Comparison of ENCODE assay signal across 14 cellular contexts in the genomic region with DNA sequence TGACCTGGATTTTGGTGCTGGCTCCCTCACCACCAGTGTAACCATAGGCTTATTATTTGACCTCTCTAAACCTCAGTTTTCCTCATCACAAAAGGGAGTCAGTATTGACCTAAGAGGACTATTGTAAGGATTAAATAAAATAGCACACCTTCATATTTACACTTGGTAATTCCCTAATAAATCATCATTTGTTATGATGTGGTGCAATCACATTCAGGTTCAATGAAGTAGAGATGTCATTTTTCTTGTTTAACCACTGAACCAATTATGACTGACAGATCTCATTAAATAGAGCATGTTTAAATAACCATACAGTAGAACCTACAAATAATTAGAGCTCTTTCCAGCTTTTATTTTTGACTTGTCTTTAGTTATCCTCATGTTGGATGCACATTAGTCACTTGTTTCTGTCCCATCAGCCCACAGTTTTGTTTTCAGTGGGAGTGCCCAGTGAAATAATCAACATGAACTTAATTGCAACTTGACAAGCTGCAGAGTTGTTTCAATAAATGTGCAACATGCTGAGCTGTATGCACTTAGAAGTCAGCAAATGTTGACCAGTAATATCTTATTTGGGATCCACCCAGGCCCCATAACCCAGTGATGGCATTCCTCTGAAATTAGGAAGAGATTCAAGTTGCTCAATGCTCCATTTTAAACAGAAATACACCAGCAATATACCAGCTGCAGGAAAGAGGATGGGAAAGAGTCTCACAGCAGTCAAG.
"Had no signal": no experiment of that assay in that cellular context is flagged by ENCODE, and none has a peak within 500 bp of the region (broad histone marks: within the 10 kb centered on the region; RNA-seq: fewer than 3 reads in every experiment).

No MANE protein-coding gene starts in this region.

- H3K4me3 Mint-ChIP-seq: activated CD4-positive, alpha-beta memory T cell treated with anti-CD3 and anti-CD28 coated beads, Interleukin-2, amount 10 ng/mL, durations not matched to agents 7 days and 5 days; activated naive CD8-positive, alpha-beta T cell treated with anti-CD3 and anti-CD28 coated beads, Interleukin-2, amount 10 ng/mL, durations not matched to agents 7 days and 5 days; activated T-cell treated with anti-CD3 and anti-CD28 coated beads, Interleukin-2, amount 50 U/mL, for 72 hours; naive thymus-derived CD4-positive, alpha-beta T cell had no signal

- H3K27ac Mint-ChIP-seq: activated CD4-positive, alpha-beta memory T cell treated with anti-CD3 and anti-CD28 coated beads, Interleukin-2, amount 10 ng/mL, durations not matched to agents 7 days and 5 days; activated naive CD8-positive, alpha-beta T cell treated with anti-CD3 and anti-CD28 coated beads, Interleukin-2, amount 10 ng/mL, durations not matched to agents 7 days and 5 days; activated T-cell treated with anti-CD3 and anti-CD28 coated beads, Interleukin-2, amount 50 U/mL, for 72 hours; naive thymus-derived CD4-positive, alpha-beta T cell; progenitor cell of endocrine pancreas had no signal

- H3K4me3 ChIP-seq: cardiac muscle cell, lung, smooth muscle cell, thyroid gland had no signal

- ATAC-seq: activated T-cell treated with anti-CD3 and anti-CD28 coated beads, Interleukin-2, amount 50 U/mL, for 72 hours; foreskin keratinocyte; left colon; naive thymus-derived CD4-positive, alpha-beta T cell; right cardiac atrium had no signal

- H3K9me3 Mint-ChIP-seq: activated CD4-positive, alpha-beta memory T cell treated with anti-CD3 and anti-CD28 coated beads, Interleukin-2, amount 10 ng/mL, durations not matched to agents 7 days and 5 days; activated naive CD8-positive, alpha-beta T cell treated with anti-CD3 and anti-CD28 coated beads, Interleukin-2, amount 10 ng/mL, durations not matched to agents 7 days and 5 days; activated T-cell treated with anti-CD3 and anti-CD28 coated beads, Interleukin-2, amount 50 U/mL, for 72 hours had no signal

- H3K36me3 ChIP-seq: cardiac muscle cell, thyroid gland had no signal

- DNase-seq: activated CD4-positive, alpha-beta memory T cell treated with anti-CD3 and anti-CD28 coated beads, Interleukin-2, amount 10 ng/mL, durations not matched to agents 7 days and 5 days; activated naive CD8-positive, alpha-beta T cell treated with anti-CD3 and anti-CD28 coated beads, Interleukin-2, amount 10 ng/mL, durations not matched to agents 7 days and 5 days; activated T-cell treated with anti-CD3 and anti-CD28 coated beads, Interleukin-2, amount 50 U/mL, for 72 hours; effector CD4-positive, alpha-beta T cell; foreskin keratinocyte; left colon; naive thymus-derived CD4-positive, alpha-beta T cell; nucleus accumbens; right cardiac atrium; thyroid gland had no signal

- H3K4me1 Mint-ChIP-seq: activated CD4-positive, alpha-beta memory T cell treated with anti-CD3 and anti-CD28 coated beads, Interleukin-2, amount 10 ng/mL, durations not matched to agents 7 days and 5 days; activated naive CD8-positive, alpha-beta T cell treated with anti-CD3 and anti-CD28 coated beads, Interleukin-2, amount 10 ng/mL, durations not matched to agents 7 days and 5 days; naive thymus-derived CD4-positive, alpha-beta T cell had no signal

- H3K36me3 Mint-ChIP-seq: activated naive CD8-positive, alpha-beta T cell treated with anti-CD3 and anti-CD28 coated beads, Interleukin-2, amount 10 ng/mL, durations not matched to agents 7 days and 5 days; naive thymus-derived CD4-positive, alpha-beta T cell had no signal

- H3K4me1 ChIP-seq: thyroid gland had no signal

- H3K27me3 Mint-ChIP-seq: activated CD4-positive, alpha-beta memory T cell treated with anti-CD3 and anti-CD28 coated beads, Interleukin-2, amount 10 ng/mL, durations not matched to agents 7 days and 5 days; activated naive CD8-positive, alpha-beta T cell treated with anti-CD3 and anti-CD28 coated beads, Interleukin-2, amount 10 ng/mL, durations not matched to agents 7 days and 5 days; naive thymus-derived CD4-positive, alpha-beta T cell; progenitor cell of endocrine pancreas had no signal

- H3K9me3 ChIP-seq: thyroid gland had no signal
